26 cellular contexts compared by ENCODE assay signal in the genomic region with DNA sequence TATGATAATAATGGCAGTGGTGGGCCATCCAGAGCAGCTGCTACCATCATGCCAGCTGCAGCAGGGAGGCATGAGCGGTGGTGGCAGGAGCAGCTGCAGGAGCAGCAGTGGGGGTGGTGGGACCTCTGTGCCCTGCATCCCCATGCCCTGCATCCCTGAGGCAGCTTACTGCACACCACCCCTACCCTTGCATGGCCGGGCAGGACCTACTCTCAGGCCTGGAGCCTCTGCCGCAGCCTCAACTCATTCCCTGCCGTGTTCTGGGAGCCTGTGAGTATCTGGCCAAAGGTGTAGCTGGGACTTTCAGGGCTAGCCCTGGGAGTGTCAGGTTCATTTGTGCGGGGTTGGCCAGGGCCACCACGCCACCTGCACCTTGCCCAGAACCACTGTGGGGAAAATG. TPM values are rescaled to one million over a fixed set of nuclear protein-coding genes. Genes with fewer than 3 reads are reported as not detected.
"Had no signal": no experiment of that assay in that cellular context is flagged by ENCODE, and none has a peak within 500 bp of the region (broad histone marks: within the 10 kb centered on the region; RNA-seq: fewer than 3 reads in every experiment).

No MANE protein-coding gene starts in this region.

- H2AFZ ChIP-seq: hepatocyte, neural progenitor cell had no signal

- H3K4me3 ChIP-seq: heart right ventricle, hepatocyte, left ventricle myocardium inferior, neural progenitor cell, pancreas, prostate gland, spleen, tibial nerve, uterus had no signal

- DNase-seq: heart right ventricle; islet precursor cell; left ventricle myocardium inferior; naive B cell; natural killer cell; nephron progenitor cell; pancreas; posterior cingulate gyrus; retina; small intestine; spleen; stimulated activated CD4-positive, alpha-beta T cell treated with anti-CD3 and anti-CD28 coated beads, Interleukin-4, amount 100 ng/mL, for 24 hours; stimulated activated naive CD4-positive, alpha-beta T cell; stimulated activated naive CD8-positive, alpha-beta T cell treated with anti-CD3 and anti-CD28 coated beads, Interleukin-15, amount 100 ng/mL, for 72 hours; substantia nigra; uterus had no signal

- H3K9me3 ChIP-seq: pancreas, prostate gland, uterus had no signal

- ATAC-seq: natural killer cell; pancreas; sciatic nerve; stimulated activated effector memory CD8-positive, alpha-beta T cell treated with anti-CD3 and anti-CD28 coated beads, Interleukin-12 subunit alpha, Interleukin-12 subunit beta, amount 100 ng/mL, for 72 hours; stimulated activated naive CD8-positive, alpha-beta T cell treated with anti-CD3 and anti-CD28 coated beads, Interleukin-15, amount 100 ng/mL, for 72 hours had no signal

- H3K36me3 ChIP-seq: heart right ventricle, left ventricle myocardium inferior, neural progenitor cell, pancreas, prostate gland, spleen, tibial nerve, uterus had no signal

- H3K27ac ChIP-seq: heart right ventricle, hepatocyte, left ventricle myocardium inferior, neural progenitor cell, pancreas, prostate gland, spleen, tibial nerve, uterus had no signal

- H3K4me1 ChIP-seq: left ventricle myocardium inferior, neural progenitor cell, pancreas, prostate gland, tibial nerve, uterus had no signal

- H3K27me3 ChIP-seq: hepatocyte, neural progenitor cell, pancreas, spleen, tibial nerve, uterus had no signal

- H3K4me2 ChIP-seq: hepatocyte, neural progenitor cell had no signal

- H3K9ac ChIP-seq: neural progenitor cell had no signal

RNA-seq across cellular contexts. Expression of a gene that starts 3.3 kb away (rescaled TPM):
- total RNA-seq: kidney epithelial cell, left ventricle myocardium inferior, lung microvascular endothelial cell, prostate gland, temporal lobe, tibial nerve had no signal
- polyA plus RNA-seq: pancreas, right cardiac atrium had no signal
